In genomic region chr17:80752369-80752705, GRCh38 we compare ENCODE assay signal across 14 cellular contexts.
A peak's percentile ranks its signal among the peaks of the same experiment; 100 is the strongest.
DNase-seq lines count a peak whose midpoint lies in the region; ATAC-seq lines count a peak whose summit lies in the region.
"Had no signal": no experiment of that assay in that cellular context is flagged by ENCODE, and none has a peak within 500 bp of the region (broad histone marks: within the 10 kb centered on the region; RNA-seq: fewer than 3 reads in every experiment).

No MANE protein-coding gene starts in this region.

- peak overlapping the region; percentile 35 to 81 for H3K4me3 Mint-ChIP-seq in activated T-cell treated with anti-CD3 and anti-CD28 coated beads, Interleukin-2, amount 50 U/mL, for 72 hours
- H3K4me3 Mint-ChIP-seq in activated T-helper 2 cell treated with anti-CD3 and anti-CD28 coated beads, Interferon-gamma antibody, Interleukin-2, Interleukin-4, amounts not matched to agents 10 μg/mL and 5 μg/mL and 100 μg/mL, durations not matched to agents 14 hours and 24 hours and 36 hours (ENCODE audit: low read depth), result peak overlapping the region; percentile 1
- no peak overlapping the region for H3K4me3 Mint-ChIP-seq in memory B cell
- H3K4me3 Mint-ChIP-seq: activated CD4-positive, alpha-beta memory T cell treated with anti-CD3 and anti-CD28 coated beads, Interleukin-2, amount 10 ng/mL, durations not matched to agents 7 days and 5 days had no signal

- intact Hi-C loops in activated T-helper 2 cell treated with anti-CD3 and anti-CD28 coated beads, Interferon-gamma antibody, Interleukin-2, Interleukin-4, amounts not matched to agents 10 μg/mL and 5 μg/mL and 100 μg/mL, durations not matched to agents 14 hours and 24 hours and 36 hours (cut with micrococcal nuclease), result no loop called here

- H3K4me1 Mint-ChIP-seq in activated T-cell treated with anti-CD3 and anti-CD28 coated beads, Interleukin-2, amount 50 U/mL, for 72 hours (ENCODE audit: low read depth), result peaks cover 72% of the 10 kb centered on the region
- peaks cover 48% of the 10 kb centered on the region for H3K4me1 Mint-ChIP-seq in activated T-helper 2 cell treated with anti-CD3 and anti-CD28 coated beads, Interferon-gamma antibody, Interleukin-2, Interleukin-4, amounts not matched to agents 10 μg/mL and 5 μg/mL and 100 μg/mL, durations not matched to agents 14 hours and 24 hours and 36 hours (ENCODE audit: low read depth)
- no peaks in the 10 kb centered on the region for H3K4me1 Mint-ChIP-seq in memory B cell

- H3K27me3 Mint-ChIP-seq in activated T-cell treated with anti-CD3 and anti-CD28 coated beads, Interleukin-2, amount 50 U/mL, for 72 hours (ENCODE audit: low read depth), result no peaks in the 10 kb centered on the region
- no peaks in the 10 kb centered on the region for H3K27me3 Mint-ChIP-seq in activated T-helper 2 cell treated with anti-CD3 and anti-CD28 coated beads, Interferon-gamma antibody, Interleukin-2, Interleukin-4, amounts not matched to agents 10 μg/mL and 5 μg/mL and 100 μg/mL, durations not matched to agents 14 hours and 24 hours and 36 hours (ENCODE audit: low read depth)
- no peaks in the 10 kb centered on the region for H3K27me3 Mint-ChIP-seq in memory B cell
- H3K27me3 Mint-ChIP-seq: activated CD4-positive, alpha-beta memory T cell treated with anti-CD3 and anti-CD28 coated beads, Interleukin-2, amount 10 ng/mL, durations not matched to agents 7 days and 5 days had no signal

- no peak for ATAC-seq in activated T-cell treated with anti-CD3 and anti-CD28 coated beads, Interleukin-2, amount 50 U/mL, for 72 hours (replicated peaks in 1 of 2)
- no peak for ATAC-seq in memory B cell (ENCODE audit: low read depth)
- ATAC-seq: left colon had no signal

- DNase-seq in activated T-cell treated with anti-CD3 and anti-CD28 coated beads, Interleukin-2, amount 50 U/mL, for 72 hours, result no peak
- no peak for DNase-seq in activated T-cell treated with anti-CD3 and anti-CD28 coated beads for 4 hours
- no peak for DNase-seq in activated T-helper 2 cell treated with anti-CD3 and anti-CD28 coated beads, Interferon-gamma antibody, Interleukin-2, Interleukin-4, amounts not matched to agents 10 μg/mL and 5 μg/mL and 100 μg/mL, durations not matched to agents 14 hours and 24 hours and 36 hours (ENCODE audit: low spot score)
- no peak for DNase-seq in memory B cell (ENCODE audit: low spot score in 2 of 2)
- no peak for DNase-seq in NCI-H2029 (lab: John Stamatoyannopoulos, UW)
- no peak for DNase-seq in stimulated activated CD4-positive, alpha-beta T cell treated with anti-CD3 and anti-CD28 coated beads, Interleukin-4, amount 100 ng/mL, for 4 hours
- no peak for DNase-seq in medulla oblongata (ENCODE audit: extremely low spot score)
- DNase-seq: ACHN; activated CD4-positive, alpha-beta memory T cell treated with anti-CD3 and anti-CD28 coated beads, Interleukin-2, amount 10 ng/mL, durations not matched to agents 7 days and 5 days; DMS53; effector memory CD4-positive, alpha-beta T cell; left colon; occipital lobe had no signal

- H3K27ac ChIP-seq in temporal lobe (ENCODE audit: low read depth, low read length), result peak overlapping the region; percentile 97

- peaks cover 4 to 21% of the 10 kb centered on the region in 2 donors for H3K36me3 Mint-ChIP-seq in activated T-cell treated with anti-CD3 and anti-CD28 coated beads, Interleukin-2, amount 50 U/mL, for 72 hours (ENCODE audit: insufficient read depth in 2 of 2)
- H3K36me3 Mint-ChIP-seq in activated T-helper 2 cell treated with anti-CD3 and anti-CD28 coated beads, Interferon-gamma antibody, Interleukin-2, Interleukin-4, amounts not matched to agents 10 μg/mL and 5 μg/mL and 100 μg/mL, durations not matched to agents 14 hours and 24 hours and 36 hours (ENCODE audit: low read depth), result peaks cover 45% of the 10 kb centered on the region
- peaks cover 26% of the 10 kb centered on the region for H3K36me3 Mint-ChIP-seq in memory B cell

- H3K27ac Mint-ChIP-seq in activated T-cell treated with anti-CD3 and anti-CD28 coated beads, Interleukin-2, amount 50 U/mL, for 72 hours, result peak overlapping the region; percentile 10
- H3K27ac Mint-ChIP-seq in activated T-helper 2 cell treated with anti-CD3 and anti-CD28 coated beads, Interferon-gamma antibody, Interleukin-2, Interleukin-4, amounts not matched to agents 10 μg/mL and 5 μg/mL and 100 μg/mL, durations not matched to agents 14 hours and 24 hours and 36 hours, result peak overlapping the region; percentile 71
- H3K27ac Mint-ChIP-seq in memory B cell, result peak overlapping the region; percentile 31
- H3K27ac Mint-ChIP-seq: activated CD4-positive, alpha-beta memory T cell treated with anti-CD3 and anti-CD28 coated beads, Interleukin-2, amount 10 ng/mL, durations not matched to agents 7 days and 5 days had no signal

- H3K9me3 Mint-ChIP-seq in activated T-cell treated with anti-CD3 and anti-CD28 coated beads, Interleukin-2, amount 50 U/mL, for 72 hours, result peaks cover 0 to 2% of the 10 kb centered on the region in 2 donors
- H3K9me3 Mint-ChIP-seq in activated T-helper 2 cell treated with anti-CD3 and anti-CD28 coated beads, Interferon-gamma antibody, Interleukin-2, Interleukin-4, amounts not matched to agents 10 μg/mL and 5 μg/mL and 100 μg/mL, durations not matched to agents 14 hours and 24 hours and 36 hours, result no peaks in the 10 kb centered on the region
- H3K9me3 Mint-ChIP-seq in memory B cell, result no peaks in the 10 kb centered on the region
- H3K9me3 Mint-ChIP-seq: activated CD4-positive, alpha-beta memory T cell treated with anti-CD3 and anti-CD28 coated beads, Interleukin-2, amount 10 ng/mL, durations not matched to agents 7 days and 5 days had no signal

Comparison
In these comparisons a context has a peak if more than half of its experiments do, and no peak if none do; other contexts are left out.
1. H3K27ac Mint-ChIP-seq: peak in every context shown above with its lines; median percentile 71 in activated T-helper 2 cell treated with anti-CD3 and anti-CD28 coated beads, Interferon-gamma antibody, Interleukin-2, Interleukin-4, amounts not matched to agents 10 μg/mL and 5 μg/mL and 100 μg/mL, durations not matched to agents 14 hours and 24 hours and 36 hours; 31 in memory B cell; 10 in activated T-cell treated with anti-CD3 and anti-CD28 coated beads, Interleukin-2, amount 50 U/mL, for 72 hours.